In genomic region chr17:6657633-6658287, GRCh38 we compare ENCODE assay signal across 14 cellular contexts. TPM values are rescaled to one million over a fixed set of nuclear protein-coding genes. Genes with fewer than 3 reads are reported as not detected.
DNase-seq lines count a peak whose midpoint lies in the region; ATAC-seq and TF ChIP-seq lines count a peak whose summit lies in the region.
"Had no signal": no experiment of that assay in that cellular context is flagged by ENCODE, and none has a peak within 500 bp of the region (broad histone marks: within the 10 kb centered on the region; RNA-seq: fewer than 3 reads in every experiment).

No MANE protein-coding gene starts in this region.

- H3K4me2 ChIP-seq in OCI-LY7 (ENCODE audit: low read length) (peak overlapping the region; percentile 84), trophoblast cell (ENCODE audit: low read length) (peak overlapping the region; percentile 46)

- H3K27me3 ChIP-seq in esophagus (ENCODE audit: control insufficient read depth in 1 of 2, insufficient read depth in 2 of 2, low read length in 2 of 2) (no peaks in the 10 kb centered on the region), trophoblast cell (ENCODE audit: insufficient read depth, low read length) (peaks cover 17% of the 10 kb centered on the region)

- no peak overlapping the region for H2BK5ac ChIP-seq in trophoblast cell (ENCODE audit: low read depth, low read length, poor library complexity)

- H3K4me1 Mint-ChIP-seq in T-helper 1 cell treated with Interleukin-12 subunit alpha and Interleukin-12 subunit beta and Interleukin-4 antibody, amounts not matched to agents 30 μg/mL and 1 μg/mL, for 36 hours (ENCODE audit: low read depth) = peaks cover 51% of the 10 kb centered on the region

- H3K9ac ChIP-seq in trophoblast cell (ENCODE audit: low read length) = no peak overlapping the region

- H3K4me1 ChIP-seq in OCI-LY7 (ENCODE audit: insufficient read depth, low read length, poor library complexity, severe bottlenecking) (peaks cover 47% of the 10 kb centered on the region), esophagus (ENCODE audit: control insufficient read depth in 2 of 2, insufficient read depth in 2 of 2, low read length in 1 of 2) (peaks cover 3 to 6% of the 10 kb centered on the region in 2 donors), trophoblast cell (ENCODE audit: control insufficient read depth in 1 of 2, insufficient read depth in 2 of 2, low read length in 2 of 2) (peaks cover 6 to 11% of the 10 kb centered on the region in 2 experiments)

- peak overlapping the region; percentile 81 for H3K4me3 ChIP-seq in OCI-LY7 (ENCODE audit: low read depth, low read length, poor library complexity, severe bottlenecking)
- H3K4me3 ChIP-seq in esophagus (ENCODE audit: low read depth in 1 of 2, low read length in 2 of 2) = peak overlapping the region; percentile 32 to 45
- H3K4me3 ChIP-seq in trophoblast cell (ENCODE audit: low read depth, low read length) = no peak overlapping the region

- no peak overlapping the region for H3K14ac ChIP-seq in trophoblast cell (ENCODE audit: low read length)

- H3K79me2 ChIP-seq in OCI-LY7 (ENCODE audit: insufficient read depth, low read depth, low read length) (peaks cover 4% of the 10 kb centered on the region; the same call in 1 of the 2 replicates), trophoblast cell (ENCODE audit: control insufficient read depth, insufficient read depth, low read length, poor library complexity) (no peaks in the 10 kb centered on the region)

- BruUV-seq in OCI-LY7 (replicated peaks; lab: Mats Ljungman, UMichigan) = TSS peak; percentile 34

- peaks cover 32% of the 10 kb centered on the region for H3K27me3 Mint-ChIP-seq in T-helper 1 cell treated with Interleukin-12 subunit alpha and Interleukin-12 subunit beta and Interleukin-4 antibody, amounts not matched to agents 30 μg/mL and 1 μg/mL, for 36 hours (ENCODE audit: low read depth)

- H2AFZ ChIP-seq in OCI-LY7 (ENCODE audit: low read length) = peak overlapping the region; percentile 59; the same call in 1 of the 2 replicates
- peak overlapping the region; percentile 50 for H2AFZ ChIP-seq in trophoblast cell (ENCODE audit: insufficient read depth, low read length, poor library complexity)

- no peak for DNase-seq in T-helper 1 cell
- peak; percentile 21 for DNase-seq in OCI-LY7 (ENCODE audit: low spot score)
- no peak for DNase-seq in trophoblast cell
- DNase-seq in NK-92 treated with Interleukin-12 subunit alpha and Interleukin-12 subunit beta, amount 100 ng/mL, for 24 hours (lab: John Stamatoyannopoulos, UW) = no peak
- DNase-seq in left lobe of liver (ENCODE audit: low spot score) = no peak
- DNase-seq in DMS53 treated with DMSO at 0.1 percent for 48 hours (lab: John Stamatoyannopoulos, UW; ENCODE audit: unreplicated experiment) = no peak
- DNase-seq: 8988T, cerebellar nuclear complex, GF-D8, Right ventricle myocardium superior had no signal

- H2AK5ac ChIP-seq in trophoblast cell (ENCODE audit: low read length) = no peak overlapping the region

- H4K91ac ChIP-seq in trophoblast cell (ENCODE audit: low read depth, low read length) = no peak overlapping the region

- no peak overlapping the region for H3K4ac ChIP-seq in trophoblast cell (ENCODE audit: low read depth, low read length)

- H3K36me3 ChIP-seq in OCI-LY7 (ENCODE audit: insufficient read depth, low read length) = peaks cover 14% of the 10 kb centered on the region
- no peaks in the 10 kb centered on the region for H3K36me3 ChIP-seq in esophagus (ENCODE audit: control insufficient read depth in 2 of 2, insufficient read depth in 2 of 2, low read length in 1 of 2)
- no peaks in the 10 kb centered on the region for H3K36me3 ChIP-seq in trophoblast cell (ENCODE audit: control insufficient read depth in 1 of 2, insufficient read depth in 2 of 2, low read length in 2 of 2)
- H3K36me3 ChIP-seq: thoracic aorta had no signal

- no peaks in the 10 kb centered on the region for H4K20me1 ChIP-seq in OCI-LY7 (ENCODE audit: insufficient read depth, low read length)

- no peak for ATAC-seq in left lobe of liver

- H3K36me3 Mint-ChIP-seq in T-helper 1 cell treated with Interleukin-12 subunit alpha and Interleukin-12 subunit beta and Interleukin-4 antibody, amounts not matched to agents 30 μg/mL and 1 μg/mL, for 36 hours (ENCODE audit: low read depth) = peaks cover 15% of the 10 kb centered on the region

- no peaks in the 10 kb centered on the region for H3K9me2 ChIP-seq in OCI-LY7 (ENCODE audit: insufficient read depth, low read length)

- peak overlapping the region; percentile 90 for H3K4me3 Mint-ChIP-seq in T-helper 1 cell treated with Interleukin-12 subunit alpha and Interleukin-12 subunit beta and Interleukin-4 antibody, amounts not matched to agents 30 μg/mL and 1 μg/mL, for 36 hours

- POLR2A ChIA-PET in OCI-LY7 (lab: Charles Lee) = no interaction called here

- TF ChIP-seq CTCF in OCI-LY7 (conservative IDR thresholded peaks at IDR 0.05; ENCODE audit: low read length) = no peak

- CTCF ChIA-PET in OCI-LY7 (lab: Charles Lee; ENCODE audit: unreplicated experiment) = interaction anchor here (0.5 kb wide), 1 partner anchor 773 kb away, joined by 3 read pairs; no protein-coding TSS in a partner anchor

- H3K27ac ChIP-seq in OCI-LY7 (ENCODE audit: low read depth, low read length, poor library complexity, severe bottlenecking) (peak overlapping the region; percentile 52), esophagus (ENCODE audit: low read depth in 2 of 2, low read length in 1 of 2) (no peak overlapping the region), trophoblast cell (ENCODE audit: low read depth, low read length) (no peak overlapping the region)
- H3K27ac ChIP-seq: thoracic aorta had no signal

- peak overlapping the region; percentile 27 for H3K27ac Mint-ChIP-seq in T-helper 1 cell treated with Interleukin-12 subunit alpha and Interleukin-12 subunit beta and Interleukin-4 antibody, amounts not matched to agents 30 μg/mL and 1 μg/mL, for 36 hours

- H3K18ac ChIP-seq in trophoblast cell (ENCODE audit: low read length) = no peak overlapping the region

- H2BK120ac ChIP-seq in trophoblast cell (ENCODE audit: insufficient read depth, low read length, poor library complexity) = no peak overlapping the region

- H4K12ac ChIP-seq in trophoblast cell (ENCODE audit: low read depth, low read length) = no peak overlapping the region

- no peaks in the 10 kb centered on the region for H3K9me3 Mint-ChIP-seq in T-helper 1 cell treated with Interleukin-12 subunit alpha and Interleukin-12 subunit beta and Interleukin-4 antibody, amounts not matched to agents 30 μg/mL and 1 μg/mL, for 36 hours

- no peak overlapping the region for H2BK12ac ChIP-seq in trophoblast cell (ENCODE audit: low read length)

- no peaks in the 10 kb centered on the region for H3K79me1 ChIP-seq in trophoblast cell (ENCODE audit: low read length)

- H3K9me3 ChIP-seq in OCI-LY7 (ENCODE audit: low read length) (no peaks in the 10 kb centered on the region), esophagus (ENCODE audit: control insufficient read depth in 2 of 2, insufficient read depth in 1 of 2, low read depth in 1 of 2, low read length in 1 of 2) (no peaks in the 10 kb centered on the region), trophoblast cell (ENCODE audit: insufficient read depth, low read depth, low read length) (peaks cover 2% of the 10 kb centered on the region)
- H3K9me3 ChIP-seq: thoracic aorta had no signal

- WGBS in esophagus, 2 donors = 70 to 75% methylated on average over 18 of the region's 18 CpGs
- WGBS in trophoblast cell (ENCODE audit: extremely low coverage, insufficient coverage, insufficient read length) = no CpG with 5 or more reads among the region's 18 CpGs

- H3K23ac ChIP-seq in trophoblast cell (ENCODE audit: low read length) = no peak overlapping the region

- H4K8ac ChIP-seq in trophoblast cell (ENCODE audit: low read depth, low read length) = peak overlapping the region; percentile 15

- intact Hi-C loops in OCI-LY7 (cut with micrococcal nuclease; ENCODE audit: unreplicated experiment) = no loop called here

RNA-seq across cellular contexts. Expression of gene C17orf100, which starts 6.2 kb away (rescaled TPM):
- 1.3 and 2.4 TPM in 2 replicates for total RNA-seq in OCI-LY7 (2014; rRNA removed; shearing (Covaris generic))
- total RNA-seq in OCI-LY7 (2022) (5.2 and 5.6 TPM in 2 replicates), left lobe of liver (1.9 TPM)
- 1 to 10 TPM; 2.1 to 2.9 TPM for polyA plus RNA-seq in esophagus
- polyA plus RNA-seq in trophoblast cell (2013) = 2.0 and 2.1 TPM in 2 replicates
- total RNA-seq: thoracic aorta had no signal

RNA-seq across cellular contexts. Expression of gene MED31, which starts 6.4 kb away (rescaled TPM):
- total RNA-seq in OCI-LY7 (2014; rRNA removed; shearing (Covaris generic)) = 11.6 and 14.6 TPM in 2 replicates
- total RNA-seq in OCI-LY7 (2022) (21.7 and 25.2 TPM in 2 replicates), left lobe of liver (6.5 TPM)
- 10 to 100 TPM; 18.1 to 34.6 TPM for polyA plus RNA-seq in esophagus
- 54.0 and 59.8 TPM in 2 replicates for polyA plus RNA-seq in trophoblast cell (2013)

RNA-seq across cellular contexts. Expression of gene TXNDC17, which starts 16.9 kb away (rescaled TPM):
- 52.8 and 63.7 TPM in 2 replicates for total RNA-seq in OCI-LY7 (2014; rRNA removed; shearing (Covaris generic))
- total RNA-seq in OCI-LY7 (2022) = 63.5 and 81.4 TPM in 2 replicates
- polyA plus RNA-seq in esophagus = 100 to 1,000 TPM; 578 to 612 TPM
- polyA plus RNA-seq in trophoblast cell (2013) = 125 and 128 TPM in 2 replicates
- 59.2 TPM for total RNA-seq in left lobe of liver

RNA-seq across cellular contexts. Expression of gene KIAA0753, which starts 17.2 kb away (rescaled TPM):
- total RNA-seq in OCI-LY7 (2014; rRNA removed; shearing (Covaris generic)) = 18.9 and 20.8 TPM in 2 replicates
- total RNA-seq in OCI-LY7 (2022) (26.0 and 29.8 TPM in 2 replicates), left lobe of liver (3.1 TPM)
- polyA plus RNA-seq in esophagus = 1 to 10 TPM; 5.8 to 6.7 TPM
- polyA plus RNA-seq in trophoblast cell (2013) = 9.5 and 9.8 TPM in 2 replicates

RNA-seq across cellular contexts. Expression of gene SLC13A5, which starts 55.4 kb away (rescaled TPM):
- total RNA-seq in OCI-LY7 (2014; rRNA removed; shearing (Covaris generic)) = not detected in 2 replicates
- total RNA-seq in OCI-LY7 (2022) = not detected in 2 replicates
- polyA plus RNA-seq in esophagus = 1 to 10 TPM in 1 of 2 donors, under 1 TPM in 1; 0.49 to 2.1 TPM
- polyA plus RNA-seq in trophoblast cell (2013) = 3.4 TPM in 2 replicates
- total RNA-seq in left lobe of liver = 273 TPM
- total RNA-seq: glomerular endothelial cell, Right ventricle myocardium superior, thoracic aorta had no signal
